Comparison of ENCODE assay signal across 21 cellular contexts in genomic region chr18:74906189-74906588, GRCh38.
A peak's percentile ranks its signal among the peaks of the same experiment; 100 is the strongest.
DNase-seq lines count a peak whose midpoint lies in the region; ATAC-seq and TF ChIP-seq lines count a peak whose summit lies in the region.
"Had no signal": no experiment of that assay in that cellular context is flagged by ENCODE, and none has a peak within 500 bp of the region (broad histone marks: within the 10 kb centered on the region; RNA-seq: fewer than 3 reads in every experiment).

No MANE protein-coding gene starts in this region.

- peak overlapping the region; percentile 48 for H3K4me2 ChIP-seq in PC-3 (ENCODE audit: low read length)

- H3K9me3 ChIP-seq in PC-3 (ENCODE audit: low read length) (no peaks in the 10 kb centered on the region), sigmoid colon (no peaks in the 10 kb centered on the region)
- H3K9me3 ChIP-seq: SJSA1, tibial artery had no signal

- DNase-seq in LNCaP clone FGC (ENCODE audit: low read depth) (peak; percentile 42), PC-3 (peak; percentile 75), sigmoid colon (no peak), NCI-H1694 (lab: John Stamatoyannopoulos, UW) (no peak), UCSD-AML1 (lab: John Stamatoyannopoulos, UW; ENCODE audit: unreplicated experiment) (no peak), SKM-1 treated with dmso at 0.1 percent for 144 hours (lab: John Stamatoyannopoulos, UW; ENCODE audit: unreplicated experiment) (no peak)
- DNase-seq: activated CD8-positive, alpha-beta memory T cell treated with anti-CD3 and anti-CD28 coated beads, Interleukin-2, amount 50 U/mL, for 48 hours; activated naive CD4-positive, alpha-beta T cell; aorta; GDM1; H7; KBM-7; tibial artery had no signal

- intact Hi-C loops in PC-3 (cut with micrococcal nuclease), result loop anchor here (1.0 kb wide), 1 partner anchor 45 kb away; no protein-coding TSS in a partner anchor
- intact Hi-C loops in sigmoid colon (cut with DNase I), result loop anchor here (10.0 kb wide), 1 partner anchor 299 kb away; the partner anchor contains the start of gene PTGR3

- BruUV-seq in PC-3 (replicated peaks; lab: Mats Ljungman, UMichigan), result no TSS peak

- ATAC-seq in PC-3 (peak; percentile 100), esophagus mucosa (peak; percentile 81)
- no peak for ATAC-seq in activated CD4-positive, CD25-positive, alpha-beta regulatory T cell treated with anti-CD3 and anti-CD28 coated beads, Interleukin-2, amount 50 U/mL, for 24 hours
- ATAC-seq: natural killer cell treated with Interleukin-12 subunit alpha and Interleukin-12 subunit beta and Interleukin-15 and Interleukin-18, amount 100 ng/mL, for 72 hours; stimulated activated memory B cell treated with anti-CD40 and anti-IgM and Interleukin-4, amounts not matched to agents 10 μg/mL and 1 μg/mL and 100 μg/mL, for 72 hours had no signal

- H3K36me3 ChIP-seq in PC-3 (ENCODE audit: low read depth, low read length) (no peaks in the 10 kb centered on the region), sigmoid colon (no peaks in the 10 kb centered on the region)
- H3K36me3 ChIP-seq: SJSA1, tibial artery had no signal

- H3K4me1 ChIP-seq in PC-3 (ENCODE audit: insufficient read depth, low read length), result peaks cover 16% of the 10 kb centered on the region
- peaks cover 0 to 28% (median 12%) of the 10 kb centered on the region in 4 donors for H3K4me1 ChIP-seq in sigmoid colon
- H3K4me1 ChIP-seq: SJSA1, tibial artery had no signal

- WGBS in sigmoid colon, 2 donors, result 4 to 51% methylated on average over 2 of the region's 2 CpGs

- CTCF ChIA-PET in PC-3 (lab: Charles Lee), result interaction anchor here (1.5 kb wide), 1 partner anchor 8 kb away, joined by 3 read pairs; no protein-coding TSS in a partner anchor

- no peaks in the 10 kb centered on the region for H3K27me3 ChIP-seq in PC-3 (ENCODE audit: low read length)
- no peaks in the 10 kb centered on the region for H3K27me3 ChIP-seq in sigmoid colon
- H3K27me3 ChIP-seq: SJSA1, tibial artery had no signal

- H3K4me3 ChIP-seq in LNCaP clone FGC (ENCODE audit: low read depth, low read length), result no peak overlapping the region
- no peak overlapping the region for H3K4me3 ChIP-seq in PC-3 (ENCODE audit: low read length)
- no peak overlapping the region for H3K4me3 ChIP-seq in sigmoid colon
- H3K4me3 ChIP-seq: coronary artery, lung, SJSA1, tibial artery had no signal

- H3K27ac ChIP-seq in PC-3 (ENCODE audit: low read length), result peak overlapping the region; percentile 28; the same call in 1 of the 2 replicates
- peak overlapping the region in 3 of 4 donors; percentile 41 to 69 (median 49) for H3K27ac ChIP-seq in sigmoid colon
- H3K27ac ChIP-seq: coronary artery, HL-60, SJSA1, tibial artery had no signal

- no peak overlapping the region for H3K9ac ChIP-seq in PC-3 (ENCODE audit: low read length)

- peaks cover 3% of the 10 kb centered on the region for H3F3A ChIP-seq in PC-3 (ENCODE audit: low read length, unreplicated experiment)

- TF ChIP-seq EP300 in sigmoid colon (IDR thresholded peaks at IDR 0.05), result no peak

- no peaks in the 10 kb centered on the region for H3K9me2 ChIP-seq in PC-3 (replicated peaks; ENCODE audit: low read length)

- no peaks in the 10 kb centered on the region for H4K20me1 ChIP-seq in PC-3 (ENCODE audit: low read length)

- no peak for TF ChIP-seq POLR2A in sigmoid colon (IDR thresholded peaks at IDR 0.05)

- TF ChIP-seq CTCF in LNCaP clone FGC (IDR thresholded peaks at IDR 0.05; ENCODE audit: control insufficient read depth, extremely low read depth, insufficient read depth), result no peak
- TF ChIP-seq CTCF in PC-3 (conservative IDR thresholded peaks at IDR 0.05; ENCODE audit: low read depth, low read length), result no peak
- no peak for TF ChIP-seq CTCF in sigmoid colon (IDR thresholded peaks at IDR 0.05)

- POLR2A ChIA-PET in PC-3 (lab: Charles Lee; ENCODE audit: unreplicated experiment), result interaction anchor here (0.7 kb wide), 2 partner anchors 9 to 38 kb away, joined by 3 read pairs; no protein-coding TSS in a partner anchor

- H3K79me2 ChIP-seq in PC-3 (ENCODE audit: low read length), result no peaks in the 10 kb centered on the region

- H2AFZ ChIP-seq in PC-3 (ENCODE audit: low read length), result peak overlapping the region; percentile 30; the same call in 1 of the 2 replicates

Comparison
In these comparisons a context has a peak if more than half of its experiments do, and no peak if none do; other contexts are left out.
1. DNase-seq: peak in LNCaP clone FGC (single experiment) and PC-3 (single experiment); none in sigmoid colon (single experiment), NCI-H1694 (single experiment), UCSD-AML1 (single experiment) and SKM-1 treated with dmso at 0.1 percent for 144 hours (single experiment).
2. ATAC-seq: peak in PC-3 (single experiment) and esophagus mucosa (single experiment); none in activated CD4-positive, CD25-positive, alpha-beta regulatory T cell treated with anti-CD3 and anti-CD28 coated beads, Interleukin-2, amount 50 U/mL, for 24 hours (0 of 2).